In genomic region chr1:35192853-35193664, GRCh38 we compare ENCODE assay signal across 1 cellular context.
TF ChIP-seq lines count a peak whose summit lies in the region.

Gene SFPQ (minus strand): TSS chr1:35193145. CDS start chr1:35193049, 96 bp downstream.

TF ChIP-seq in liver, 16 proteins besides CTCF, POLR2A, EP300 and RAD21 (continued from another document):
- peak; percentile 94 for TF ChIP-seq REST (IDR thresholded peaks at IDR 0.05)
- peak; percentile 15 to 25 for TF ChIP-seq RXRA (IDR thresholded peaks at IDR 0.05)
- no peak for TF ChIP-seq HNF4G (IDR thresholded peaks at IDR 0.05)
- no peak for TF ChIP-seq GABPA (IDR thresholded peaks at IDR 0.05 in 1 of 2, conservative IDR thresholded peaks at IDR 0.05 in 1 of 2)
- TF ChIP-seq FOXA2 (IDR thresholded peaks at IDR 0.05): no peak
